ENCODE assay signal across 24 cellular contexts in genomic region chr13:92488249-92488845, GRCh38.
"Had no signal": no experiment of that assay in that cellular context is flagged by ENCODE, and none has a peak within 500 bp of the region (broad histone marks: within the 10 kb centered on the region; RNA-seq: fewer than 3 reads in every experiment).

No MANE protein-coding gene starts in this region.

- H3K36me3 ChIP-seq: brain microvascular endothelial cell, colonic mucosa, heart left ventricle had no signal

- H3K27me3 ChIP-seq: brain microvascular endothelial cell, colonic mucosa, heart left ventricle had no signal

- H3K4me3 ChIP-seq: colonic mucosa, heart left ventricle had no signal

- DNase-seq: activated CD4-positive, alpha-beta T cell treated with anti-CD3 and anti-CD28 coated beads for 48 hours; activated CD4-positive, alpha-beta T cell treated with anti-CD3 and anti-CD28 coated beads, Interleukin-2, amount 50 U/mL, for 1 hour; activated CD4-positive, alpha-beta T cell treated with anti-CD3 and anti-CD28 coated beads, Interleukin-2, amount 50 U/mL, for 48 hours; activated CD8-positive, alpha-beta memory T cell treated with anti-CD3 and anti-CD28 coated beads for 24 hours; activated CD8-positive, alpha-beta T cell treated with anti-CD3 and anti-CD28 coated beads for 36 hours; activated effector memory CD4-positive, alpha-beta T cell treated with Interleukin-2 at 50 U/mL for 16 hours; activated gamma-delta T cell treated with Interleukin-2 at 50 U/mL for 16 hours; activated naive CD4-positive, alpha-beta T cell treated with anti-CD3 and anti-CD28 coated beads, Interleukin-2, amount 50 U/mL, for 16 hours; activated naive CD4-positive, alpha-beta T cell treated with Interleukin-2 at 50 U/mL for 16 hours; activated T-cell treated with anti-CD3 and anti-CD28 coated beads, Interleukin-2, amount 50 U/mL, for 4 hours; amniotic stem cell; brain microvascular endothelial cell; colonic mucosa; effector memory CD4-positive, alpha-beta T cell; endodermal cell; foreskin fibroblast; glutamatergic neuron; heart left ventricle; T-helper 2 cell had no signal

- ATAC-seq: activated CD4-positive, CD25-positive, alpha-beta regulatory T cell treated with anti-CD3 and anti-CD28 coated beads, Interleukin-2, amount 50 U/mL, for 24 hours; activated CD8-positive, alpha-beta T cell treated with anti-CD3 and anti-CD28 coated beads for 36 hours; activated T-cell treated with anti-CD3 and anti-CD28 coated beads, Interleukin-2, amount 50 U/mL, for 4 hours; activated T-helper 17 cell treated with anti-CD3 and anti-CD28 coated beads, Interleukin-2, amount 50 U/mL, for 72 hours; esophagus mucosa; heart left ventricle; WTC11 had no signal

- H3K4me1 ChIP-seq: colonic mucosa, heart left ventricle had no signal

- H3K9me3 ChIP-seq: colonic mucosa, heart left ventricle had no signal

- H3K27ac ChIP-seq: brain microvascular endothelial cell, colonic mucosa, heart left ventricle, VCaP had no signal
